Comparison of ENCODE assay signal across 8 cellular contexts in the genomic region with DNA sequence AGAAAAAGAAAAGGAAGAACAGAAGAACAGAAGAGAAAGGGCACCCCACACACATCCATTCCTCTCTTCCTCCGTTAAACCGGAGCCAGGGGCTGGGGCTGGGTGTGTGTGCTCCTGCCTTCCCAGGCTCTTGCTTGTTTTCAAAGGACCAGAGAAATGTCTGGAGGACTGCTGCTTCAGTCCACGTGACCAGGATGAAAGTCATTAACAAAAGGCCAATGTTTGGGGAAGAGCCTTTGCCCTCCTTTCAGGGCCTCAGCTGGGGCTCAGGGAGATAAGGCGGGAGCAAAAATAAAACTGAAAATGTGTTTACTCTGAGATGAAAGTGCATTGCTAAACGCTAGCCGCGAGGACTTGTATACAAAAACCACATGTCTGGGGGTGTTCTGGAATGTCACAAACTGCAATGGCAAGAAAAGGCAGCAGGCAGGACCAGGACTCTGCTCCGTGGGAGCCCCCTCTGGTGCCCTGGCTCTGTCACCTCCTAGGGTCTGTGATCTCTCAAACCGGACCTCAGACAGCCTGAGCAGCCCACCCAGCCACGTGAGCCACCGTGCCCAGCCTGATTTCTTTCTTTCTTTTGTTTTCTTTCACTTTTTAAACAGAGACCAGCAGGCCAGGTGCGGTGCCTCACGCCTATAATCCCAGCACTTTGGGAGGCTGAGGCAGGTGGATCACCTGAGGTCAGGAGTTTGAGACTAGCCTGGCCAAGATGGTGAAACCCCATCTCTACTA. TPM values are rescaled to one million over a fixed set of nuclear protein-coding genes. Genes with fewer than 3 reads are reported as not detected.
DNase-seq lines count a peak whose midpoint lies in the region; FAIRE-seq and TF ChIP-seq lines count a peak whose summit lies in the region.

No MANE protein-coding gene starts in this region.

- no peak overlapping the region for H3K27ac Mint-ChIP-seq in MCF 10A (ENCODE audit: low read depth, unreplicated experiment)
- peak overlapping the region; percentile 65 for H3K27ac Mint-ChIP-seq in activated CD4-positive, alpha-beta memory T cell treated with anti-CD3 and anti-CD28 coated beads, Interleukin-2, amount 10 ng/mL, durations not matched to agents 7 days and 5 days

- H3K9me3 ChIP-seq in breast epithelium (no peaks in the 10 kb centered on the region), hepatocyte (ENCODE audit: low read depth) (no peaks in the 10 kb centered on the region), skeletal muscle tissue (ENCODE audit: control insufficient read depth in 3 of 3, low read length in 3 of 3) (no peaks in the 10 kb centered on the region)

- H3K9ac ChIP-seq in skeletal muscle tissue (ENCODE audit: low read depth in 1 of 3, low read length in 3 of 3), result no peak overlapping the region

- H3K36me3 ChIP-seq in breast epithelium (no peaks in the 10 kb centered on the region), hepatocyte (replicated peaks; ENCODE audit: insufficient read depth, low read depth) (no peaks in the 10 kb centered on the region), skeletal muscle tissue (ENCODE audit: control insufficient read depth in 3 of 3, insufficient read depth in 3 of 3, low read length in 3 of 3) (no peaks in the 10 kb centered on the region)

- no peaks in the 10 kb centered on the region for H3K9me3 Mint-ChIP-seq in MCF 10A (ENCODE audit: unreplicated experiment)
- H3K9me3 Mint-ChIP-seq in activated CD4-positive, alpha-beta memory T cell treated with anti-CD3 and anti-CD28 coated beads, Interleukin-2, amount 10 ng/mL, durations not matched to agents 7 days and 5 days, result no peaks in the 10 kb centered on the region

- H3K9me2 ChIP-seq in hepatocyte (replicated peaks; ENCODE audit: insufficient read depth), result no peaks in the 10 kb centered on the region

- POLR2A ChIA-PET in MCF 10A (lab: Yijun Ruan, JAX), result interaction anchor here (1.9 kb wide), 1 partner anchor 31 kb away, joined by 5 read pairs; a partner anchor contains a TSS
- POLR2A ChIA-PET in activated CD4-positive, alpha-beta memory T cell treated with anti-CD3 and anti-CD28 coated beads, Interleukin-2, amount 10 ng/mL, durations not matched to agents 7 days and 5 days (lab: Charles Lee), result interaction anchor here (1.3 kb wide), 1 partner anchor 9 kb away, joined by 3 read pairs; no protein-coding TSS in a partner anchor

- H3K79me2 ChIP-seq in hepatocyte, result no peaks in the 10 kb centered on the region

- no peaks in the 10 kb centered on the region for H3K36me3 Mint-ChIP-seq in MCF 10A (ENCODE audit: insufficient read depth, unreplicated experiment)
- no peaks in the 10 kb centered on the region for H3K36me3 Mint-ChIP-seq in activated CD4-positive, alpha-beta memory T cell treated with anti-CD3 and anti-CD28 coated beads, Interleukin-2, amount 10 ng/mL, durations not matched to agents 7 days and 5 days (ENCODE audit: low read depth)

- intact Hi-C loops in breast epithelium (cut with DNase I; ENCODE audit: low total_unique reads), result no loop called here
- intact Hi-C loops in MCF 10A (cut with micrococcal nuclease), result no loop called here

- H3K27me3 Mint-ChIP-seq in MCF 10A (ENCODE audit: insufficient read depth, unreplicated experiment), result no peaks in the 10 kb centered on the region
- no peaks in the 10 kb centered on the region for H3K27me3 Mint-ChIP-seq in activated CD4-positive, alpha-beta memory T cell treated with anti-CD3 and anti-CD28 coated beads, Interleukin-2, amount 10 ng/mL, durations not matched to agents 7 days and 5 days

- peak overlapping the region; percentile 84 for H3K4me2 ChIP-seq in hepatocyte

- no peaks in the 10 kb centered on the region for H3K4me1 Mint-ChIP-seq in MCF 10A (ENCODE audit: insufficient read depth, unreplicated experiment)
- peaks cover 36% of the 10 kb centered on the region for H3K4me1 Mint-ChIP-seq in activated CD4-positive, alpha-beta memory T cell treated with anti-CD3 and anti-CD28 coated beads, Interleukin-2, amount 10 ng/mL, durations not matched to agents 7 days and 5 days

- no peak for TF ChIP-seq POLR2A in breast epithelium (IDR thresholded peaks at IDR 0.05)

- H3K4me3 Mint-ChIP-seq in MCF 10A (ENCODE audit: unreplicated experiment), result no peak overlapping the region
- peak overlapping the region; percentile 55 for H3K4me3 Mint-ChIP-seq in activated CD4-positive, alpha-beta memory T cell treated with anti-CD3 and anti-CD28 coated beads, Interleukin-2, amount 10 ng/mL, durations not matched to agents 7 days and 5 days

- H3K27ac ChIP-seq in breast epithelium (peak overlapping the region; percentile 82 to 89), hepatocyte (peak overlapping the region; percentile 95), skeletal muscle tissue (ENCODE audit: low read depth, low read length) (peak overlapping the region; percentile 23)

- CTCF ChIA-PET in MCF 10A (lab: Yijun Ruan, JAX), result interaction anchor here (0.6 kb wide), 1 partner anchor 91 kb away, joined by 6 read pairs; no protein-coding TSS in a partner anchor
- CTCF ChIA-PET in activated CD4-positive, alpha-beta memory T cell treated with anti-CD3 and anti-CD28 coated beads, Interleukin-2, amount 10 ng/mL, durations not matched to agents 7 days and 5 days (lab: Charles Lee), result interaction anchor here (0.7 to 1.6 kb wide), 3 partner anchors 18 to 67 kb away, joined by 3 to 5 read pairs (median 3); no protein-coding TSS in a partner anchor

- DNase-seq in breast epithelium (ENCODE audit: low spot score in 2 of 2) (peak in 1 of 2 donors; percentile 60), MCF 10A (ENCODE audit: unreplicated experiment) (no peak), hepatocyte (ENCODE audit: low spot score) (peak; percentile 83), NCI-H1694 (lab: John Stamatoyannopoulos, UW) (no peak), HTR-8/SVneo (ENCODE audit: insufficient read length, low spot score) (no peak)
- DNase-seq in activated CD4-positive, alpha-beta memory T cell treated with anti-CD3 and anti-CD28 coated beads, Interleukin-2, amount 10 ng/mL, durations not matched to agents 7 days and 5 days, result no peak
- no peak for DNase-seq in stimulated activated CD4-positive, alpha-beta T cell treated with anti-CD3 and anti-CD28 coated beads, Interleukin-4, amount 100 ng/mL, for 24 hours

- no TSS peak for BruUV-seq in MCF 10A (replicated peaks; lab: Mats Ljungman, UMichigan)

- H3K27me3 ChIP-seq in breast epithelium (no peaks in the 10 kb centered on the region), hepatocyte (no peaks in the 10 kb centered on the region), skeletal muscle tissue (ENCODE audit: control insufficient read depth in 3 of 3, insufficient read depth in 3 of 3, low read length in 3 of 3) (no peaks in the 10 kb centered on the region)

- 6% methylated on average over 13 of the region's 13 CpGs for WGBS in hepatocyte (ENCODE audit: low lambda C conversion rate, missing lambda C conversion rate)

- peaks cover 5 to 7% of the 10 kb centered on the region in 2 donors for H3K4me1 ChIP-seq in breast epithelium
- H3K4me1 ChIP-seq in hepatocyte (ENCODE audit: insufficient read depth), result peaks cover 28% of the 10 kb centered on the region
- H3K4me1 ChIP-seq in skeletal muscle tissue (ENCODE audit: control insufficient read depth in 3 of 3, insufficient read depth in 3 of 3, low read length in 3 of 3), result peaks cover 0 to 9% (median 9%) of the 10 kb centered on the region in 3 donors

- H4K20me1 ChIP-seq in hepatocyte (ENCODE audit: insufficient read depth, poor library complexity, severe bottlenecking), result no peaks in the 10 kb centered on the region

- no peak for FAIRE-seq in HTR-8/SVneo (lab: Jason Lieb, UNC)

- TF ChIP-seq CTCF in breast epithelium (IDR thresholded peaks at IDR 0.05) (no peak), MCF 10A (IDR thresholded peaks at IDR 0.05; ENCODE audit: unreplicated experiment) (no peak), hepatocyte (IDR thresholded peaks at IDR 0.05; ENCODE audit: poor library complexity) (no peak)

- H3K4me3 ChIP-seq in breast epithelium, result peak overlapping the region in 2 of 3 donors; percentile 30 to 56
- H3K4me3 ChIP-seq in hepatocyte, result no peak overlapping the region
- peak overlapping the region in 1 of 3 donors; percentile 41 for H3K4me3 ChIP-seq in skeletal muscle tissue (ENCODE audit: low read length in 3 of 3)

- peak overlapping the region; percentile 29 for H2AFZ ChIP-seq in hepatocyte

RNA-seq across cellular contexts. Expression of a gene that starts 31.6 kb away (rescaled TPM):
- total RNA-seq in breast epithelium, result 100 to 1,000 TPM; 169 to 392 (median 268) TPM
- 643 and 653 TPM in 2 replicates for total RNA-seq in MCF 10A (2022)
- 100 to 1,000 TPM; 840 to 865 TPM for total RNA-seq in activated CD4-positive, alpha-beta memory T cell treated with anti-CD3 and anti-CD28 coated beads, Interleukin-2, amount 10 ng/mL, durations not matched to agents 7 days and 5 days
- 149 and 188 TPM in 2 replicates for total RNA-seq in hepatocyte
- 125 and 140 TPM in 2 replicates for polyA plus RNA-seq in hepatocyte
- 111 TPM for total RNA-seq in skeletal muscle tissue

Comparison
In these comparisons a context has a peak if more than half of its experiments do, and no peak if none do; other contexts are left out.
1. H3K27ac ChIP-seq: peak in every context shown above with its lines; median percentile 95 in hepatocyte; 86 in breast epithelium; 23 in skeletal muscle tissue.